Comparison of ENCODE assay signal across 13 cellular contexts in genomic region chr16:89104303-89104702, GRCh38. TPM values are rescaled to one million over a fixed set of nuclear protein-coding genes. Genes with fewer than 3 reads are reported as not detected.
A peak's percentile ranks its signal among the peaks of the same experiment; 100 is the strongest.
DNase-seq lines count a peak whose midpoint lies in the region; ATAC-seq and TF ChIP-seq lines count a peak whose summit lies in the region.
"Had no signal": no experiment of that assay in that cellular context is flagged by ENCODE, and none has a peak within 500 bp of the region (broad histone marks: within the 10 kb centered on the region; RNA-seq: fewer than 3 reads in every experiment).

No MANE protein-coding gene starts in this region.

- CTCF ChIA-PET in activated CD4-positive, alpha-beta T cell treated with anti-CD3 and anti-CD28 coated beads, Interleukin-2, amount 10 ng/mL, durations not matched to agents 7 days and 5 days (lab: Charles Lee): interaction anchor here (1.7 kb wide), 1 partner anchor 17 kb away, joined by 3 read pairs; no protein-coding TSS in a partner anchor

- POLR2A ChIA-PET in activated CD4-positive, alpha-beta T cell treated with anti-CD3 and anti-CD28 coated beads, Interleukin-2, amount 10 ng/mL, durations not matched to agents 7 days and 5 days (lab: Charles Lee): no interaction called here

- H3K9me3 Mint-ChIP-seq in activated CD4-positive, alpha-beta T cell treated with anti-CD3 and anti-CD28 coated beads, Interleukin-2, amount 10 ng/mL, durations not matched to agents 7 days and 5 days: no peaks in the 10 kb centered on the region
- peaks cover 5% of the 10 kb centered on the region for H3K9me3 Mint-ChIP-seq in glutamatergic neuron (ENCODE audit: unreplicated experiment)
- H3K9me3 Mint-ChIP-seq: CD4-positive, CD25-positive, alpha-beta regulatory T cell; GM23338 had no signal

- DNase-seq in activated CD4-positive, alpha-beta T cell treated with anti-CD3 and anti-CD28 coated beads, Interleukin-2, amount 10 ng/mL, durations not matched to agents 7 days and 5 days: no peak
- no peak for DNase-seq in activated CD4-positive, alpha-beta T cell treated with anti-CD3 and anti-CD28 coated beads, Interleukin-2, amount 50 U/mL, for 48 hours
- no peak for DNase-seq in Jurkat, Clone E6-1 (ENCODE audit: low read depth, low spot score)
- DNase-seq in glutamatergic neuron (peak; percentile 7), posterior vena cava (ENCODE audit: low spot score) (peak; percentile 51)
- DNase-seq: CD4-positive, CD25-positive, alpha-beta regulatory T cell; DMS53; GF-D8; H7 had no signal

- peak overlapping the region; percentile 86 for H3K4me3 ChIP-seq in Jurkat, Clone E6-1 (ENCODE audit: low read length)
- H3K4me3 ChIP-seq: GM23338 had no signal

- no peak for ATAC-seq in GM18519 (IDR thresholded peaks at IDR 0.05; ENCODE audit: low FRiP score, unreplicated experiment)
- ATAC-seq in GM21360 (IDR thresholded peaks at IDR 0.05; ENCODE audit: unreplicated experiment): no peak
- ATAC-seq in HG02885 (IDR thresholded peaks at IDR 0.05; ENCODE audit: poor library complexity, unreplicated experiment): no peak
- ATAC-seq: GM23338 had no signal

- no peak for TF ChIP-seq CTCF in glutamatergic neuron (IDR thresholded peaks at IDR 0.05; ENCODE audit: partially characterized antibody, unreplicated experiment)

- H3K27ac Mint-ChIP-seq in activated CD4-positive, alpha-beta T cell treated with anti-CD3 and anti-CD28 coated beads, Interleukin-2, amount 10 ng/mL, durations not matched to agents 7 days and 5 days: peak overlapping the region; percentile 74
- H3K27ac Mint-ChIP-seq in glutamatergic neuron (ENCODE audit: unreplicated experiment): no peak overlapping the region
- H3K27ac Mint-ChIP-seq: GM23338 had no signal

- intact Hi-C loops in posterior vena cava (cut with DNase I): no loop called here

- H3K4me3 Mint-ChIP-seq in activated CD4-positive, alpha-beta T cell treated with anti-CD3 and anti-CD28 coated beads, Interleukin-2, amount 10 ng/mL, durations not matched to agents 7 days and 5 days: no peak overlapping the region
- H3K4me3 Mint-ChIP-seq in glutamatergic neuron (ENCODE audit: unreplicated experiment): no peak overlapping the region
- H3K4me3 Mint-ChIP-seq: CD4-positive, CD25-positive, alpha-beta regulatory T cell; GM23338 had no signal

- H3K36me3 Mint-ChIP-seq in activated CD4-positive, alpha-beta T cell treated with anti-CD3 and anti-CD28 coated beads, Interleukin-2, amount 10 ng/mL, durations not matched to agents 7 days and 5 days (ENCODE audit: low read depth): peaks cover 80% of the 10 kb centered on the region
- H3K36me3 Mint-ChIP-seq in glutamatergic neuron (ENCODE audit: unreplicated experiment): peaks cover 16% of the 10 kb centered on the region

- peaks cover 54% of the 10 kb centered on the region for H3K4me1 Mint-ChIP-seq in activated CD4-positive, alpha-beta T cell treated with anti-CD3 and anti-CD28 coated beads, Interleukin-2, amount 10 ng/mL, durations not matched to agents 7 days and 5 days
- H3K4me1 Mint-ChIP-seq in glutamatergic neuron (ENCODE audit: low read depth, unreplicated experiment): peaks cover 14% of the 10 kb centered on the region
- H3K4me1 Mint-ChIP-seq: GM23338 had no signal

- H3K27me3 Mint-ChIP-seq in activated CD4-positive, alpha-beta T cell treated with anti-CD3 and anti-CD28 coated beads, Interleukin-2, amount 10 ng/mL, durations not matched to agents 7 days and 5 days: no peaks in the 10 kb centered on the region
- peaks cover 9% of the 10 kb centered on the region for H3K27me3 Mint-ChIP-seq in glutamatergic neuron (ENCODE audit: unreplicated experiment)
- H3K27me3 Mint-ChIP-seq: CD4-positive, CD25-positive, alpha-beta regulatory T cell had no signal

RNA-seq across cellular contexts. Expression of gene ACSF3, which starts 10.7 kb away (rescaled TPM):
- total RNA-seq in activated CD4-positive, alpha-beta T cell treated with anti-CD3 and anti-CD28 coated beads, Interleukin-2, amount 10 ng/mL, durations not matched to agents 7 days and 5 days: 10 to 100 TPM; 57.3 to 62.0 TPM
- 393 TPM for polyA plus RNA-seq in Jurkat, Clone E6-1 (2012; ENCODE audit: insufficient read depth, insufficient read length)
- total RNA-seq in glutamatergic neuron (ENCODE audit: unreplicated experiment): 29.3 TPM
- 10 to 100 TPM; 19.1 to 21.4 TPM for total RNA-seq in posterior vena cava

Comparison
In these comparisons a context has a peak if more than half of its experiments do, and no peak if none do; other contexts are left out.
1. DNase-seq: peak in glutamatergic neuron (single experiment) and posterior vena cava (single experiment); none in activated CD4-positive, alpha-beta T cell treated with anti-CD3 and anti-CD28 coated beads, Interleukin-2, amount 10 ng/mL, durations not matched to agents 7 days and 5 days (single experiment), activated CD4-positive, alpha-beta T cell treated with anti-CD3 and anti-CD28 coated beads, Interleukin-2, amount 50 U/mL, for 48 hours (0 of 2) and Jurkat, Clone E6-1 (single experiment).